9 cellular contexts compared by ENCODE assay signal in the genomic region with DNA sequence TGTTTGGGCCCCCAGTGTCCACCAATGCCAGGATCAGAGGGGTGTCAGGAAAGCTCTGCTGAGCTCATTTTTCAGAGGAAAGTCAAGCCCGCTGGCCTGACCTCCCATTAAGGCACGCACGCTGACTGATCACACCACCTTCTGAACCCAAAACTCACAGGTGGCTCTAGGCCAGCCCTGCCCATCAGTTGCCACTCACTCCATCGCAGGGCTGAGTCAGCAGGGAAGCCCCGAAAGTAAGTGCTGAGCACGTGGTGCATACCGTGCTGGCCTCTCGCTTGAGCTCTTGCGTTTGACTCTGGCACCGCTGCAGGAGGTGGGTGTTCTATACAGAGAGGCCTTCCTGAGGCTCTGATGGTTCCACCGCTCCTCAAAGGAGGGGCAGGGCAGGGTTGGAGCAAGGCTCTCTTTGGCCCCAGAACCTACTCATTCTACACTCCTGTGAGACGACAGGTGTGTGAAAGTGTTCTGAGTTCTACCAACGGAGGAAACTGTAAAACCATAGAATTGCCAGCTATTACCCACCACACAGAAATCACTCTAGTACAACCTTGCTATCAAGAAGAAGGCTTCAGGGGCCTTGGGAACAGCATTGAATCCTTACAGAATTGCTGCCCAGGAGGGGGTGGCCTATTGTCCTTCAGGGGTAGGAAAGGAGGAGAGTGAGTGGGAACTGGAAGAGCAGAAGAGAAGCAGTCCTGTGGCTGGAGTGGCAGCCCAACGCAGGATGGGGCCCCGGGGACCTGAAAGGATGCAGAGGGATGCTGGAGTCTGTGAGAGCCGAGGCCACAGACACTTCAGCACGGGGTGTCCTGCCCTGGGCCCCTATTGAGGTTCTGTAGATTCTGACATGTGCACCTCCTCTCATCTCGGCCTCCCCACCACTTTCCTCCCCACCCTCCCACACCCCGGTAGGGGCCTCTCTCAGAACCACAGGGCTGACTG.
DNase-seq lines count a peak whose midpoint lies in the region; ATAC-seq and TF ChIP-seq lines count a peak whose summit lies in the region.
"Had no signal": no experiment of that assay in that cellular context is flagged by ENCODE, and none has a peak within 500 bp of the region (broad histone marks: within the 10 kb centered on the region; RNA-seq: fewer than 3 reads in every experiment).

No MANE protein-coding gene starts in this region.

- peaks cover 16% of the 10 kb centered on the region for H3K4me1 Mint-ChIP-seq in activated T-helper 17 cell treated with anti-CD3 and anti-CD28 coated beads, Interleukin-2, amount 50 U/mL, for 72 hours

- CTCF ChIA-PET in GM10248 (lab: Yijun Ruan, JAX), result interaction anchor here (0.8 to 1.2 kb wide), 4 partner anchors 10 to 126 kb away, joined by 3 to 4 read pairs (median 3); no protein-coding TSS in a partner anchor

- TF ChIP-seq CTCF in GM10248 (IDR thresholded peaks at IDR 0.05; ENCODE audit: control extremely low read depth, extremely low read depth, low read depth, missing control alignments), result no peak

- H3K4me3 Mint-ChIP-seq in activated T-helper 17 cell treated with anti-CD3 and anti-CD28 coated beads, Interleukin-2, amount 50 U/mL, for 72 hours, result peak overlapping the region; percentile 33

- no peaks in the 10 kb centered on the region for H3K9me3 Mint-ChIP-seq in activated T-helper 17 cell treated with anti-CD3 and anti-CD28 coated beads, Interleukin-2, amount 50 U/mL, for 72 hours

- no peaks in the 10 kb centered on the region for H3K27me3 Mint-ChIP-seq in activated T-helper 17 cell treated with anti-CD3 and anti-CD28 coated beads, Interleukin-2, amount 50 U/mL, for 72 hours

- peak overlapping the region; percentile 70 for H3K27ac Mint-ChIP-seq in activated T-helper 17 cell treated with anti-CD3 and anti-CD28 coated beads, Interleukin-2, amount 50 U/mL, for 72 hours

- ATAC-seq in GM18858 (IDR thresholded peaks at IDR 0.05; ENCODE audit: unreplicated experiment) (peak; percentile 77), HG02642 (IDR thresholded peaks at IDR 0.05; ENCODE audit: poor library complexity, unreplicated experiment) (peak; percentile 72), GM18861 (IDR thresholded peaks at IDR 0.05; ENCODE audit: unreplicated experiment) (no peak)
- peak; percentile 93 for ATAC-seq in activated T-helper 17 cell treated with anti-CD3 and anti-CD28 coated beads, Interleukin-2, amount 50 U/mL, for 72 hours (replicated peaks)
- ATAC-seq: HCT116 had no signal

- POLR2A ChIA-PET in GM10248 (lab: Yijun Ruan, JAX), result no interaction called here

- peak; percentile 81 for DNase-seq in GM10248 (ENCODE audit: extremely low spot score)
- no peak for DNase-seq in central memory CD4-positive, alpha-beta T cell
- no peak for DNase-seq in NCI-H345 (lab: John Stamatoyannopoulos, UW)
- DNase-seq in globus pallidus (ENCODE audit: low spot score), result no peak

- no peaks in the 10 kb centered on the region for H3K36me3 Mint-ChIP-seq in activated T-helper 17 cell treated with anti-CD3 and anti-CD28 coated beads, Interleukin-2, amount 50 U/mL, for 72 hours (ENCODE audit: low read depth)
